ENCODE assay signal across 19 cellular contexts in the genomic region with DNA sequence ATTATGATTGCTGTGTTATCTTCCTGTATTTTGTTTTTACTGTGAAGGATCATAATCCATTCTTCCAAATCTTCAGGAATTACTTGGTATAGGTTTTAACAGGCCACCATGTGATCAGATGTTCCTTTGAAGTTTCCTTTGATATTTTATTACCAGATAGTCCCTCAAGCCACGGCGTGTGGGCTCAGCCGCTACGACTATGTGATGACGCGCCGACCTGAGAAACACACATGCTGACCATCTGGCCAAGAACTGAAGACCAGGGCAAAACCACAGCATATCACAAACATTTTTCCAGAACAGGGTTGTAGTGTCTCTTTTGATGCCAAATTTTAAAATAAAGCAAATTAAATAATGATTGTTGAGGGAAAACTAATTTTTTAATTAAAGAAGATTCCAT. TPM values are rescaled to one million over a fixed set of nuclear protein-coding genes. Genes with fewer than 3 reads are reported as not detected.
DNase-seq lines count a peak whose midpoint lies in the region; TF ChIP-seq lines count a peak whose summit lies in the region.
"Had no signal": no experiment of that assay in that cellular context is flagged by ENCODE, and none has a peak within 500 bp of the region (broad histone marks: within the 10 kb centered on the region; RNA-seq: fewer than 3 reads in every experiment).

No MANE protein-coding gene starts in this region.

- H3K18ac ChIP-seq in mesenchymal stem cell (ENCODE audit: low read depth in 1 of 2, low read length in 2 of 2) = no peak overlapping the region

- POLR2A ChIA-PET in SK-N-SH (lab: Yijun Ruan, JAX) (interaction anchor here (0.7 kb wide), 1 partner anchor 7 kb away, joined by 3 read pairs; no protein-coding TSS in a partner anchor), MCF 10A (lab: Yijun Ruan, JAX) (no interaction called here)

- H3K79me2 ChIP-seq in SK-N-SH (ENCODE audit: insufficient read depth) = peaks cover 45% of the 10 kb centered on the region

- H3K79me1 ChIP-seq in mesenchymal stem cell (replicated peaks; ENCODE audit: low read length, poor library complexity, severe bottlenecking) = peaks cover 34% of the 10 kb centered on the region

- H3K27ac Mint-ChIP-seq in MCF 10A (ENCODE audit: low read depth, unreplicated experiment) = no peak overlapping the region

- no peak overlapping the region for H3K27ac ChIP-seq in SK-N-SH (ENCODE audit: low read depth in 2 of 2, low read length in 1 of 2)
- H3K27ac ChIP-seq in mesenchymal stem cell (ENCODE audit: low read length, poor library complexity, severe bottlenecking) = no peak overlapping the region
- H3K27ac ChIP-seq in tibial nerve = no peak overlapping the region
- H3K27ac ChIP-seq: BLaER1 had no signal

- H3K4me3 Mint-ChIP-seq in MCF 10A (ENCODE audit: unreplicated experiment) = no peak overlapping the region
- H3K4me3 Mint-ChIP-seq: CD8-positive, alpha-beta memory T cell had no signal

- CTCF ChIA-PET in SK-N-SH (lab: Yijun Ruan, JAX) = no interaction called here
- CTCF ChIA-PET in MCF 10A (lab: Yijun Ruan, JAX) = no interaction called here

- H2BK5ac ChIP-seq in mesenchymal stem cell (ENCODE audit: low read depth, low read length, poor library complexity, severe bottlenecking) = no peak overlapping the region

- H3F3A ChIP-seq in SK-N-SH (replicated peaks; ENCODE audit: insufficient read depth) = no peaks in the 10 kb centered on the region

- no peak overlapping the region for H3K4me2 ChIP-seq in SK-N-SH
- no peak overlapping the region for H3K4me2 ChIP-seq in mesenchymal stem cell (ENCODE audit: low read length, poor library complexity, severe bottlenecking)
- H3K4me2 ChIP-seq: BLaER1 had no signal

- H4K20me1 ChIP-seq in SK-N-SH (ENCODE audit: insufficient read depth) = no peaks in the 10 kb centered on the region; the same call in 1 of the 2 replicates

- 94% methylated on average over 7 of the region's 7 CpGs for WGBS in SK-N-SH (ENCODE audit: low lambda C conversion rate)
- 94% methylated on average over 7 of the region's 7 CpGs for WGBS in mesenchymal stem cell
- WGBS in tibial nerve, 2 donors = 78 to 83% methylated on average over 7 of the region's 7 CpGs

- no TSS peak for BruUV-seq in MCF 10A (replicated peaks; lab: Mats Ljungman, UMichigan)

- H3K14ac ChIP-seq in mesenchymal stem cell (ENCODE audit: low read length in 2 of 2) = no peak overlapping the region

- peaks cover 61% of the 10 kb centered on the region for H3K36me3 Mint-ChIP-seq in MCF 10A (ENCODE audit: insufficient read depth, unreplicated experiment)

- no peak overlapping the region for H3K4ac ChIP-seq in mesenchymal stem cell (ENCODE audit: low read depth in 1 of 2, low read length in 2 of 2)

- H3K9me3 ChIP-seq in SK-N-SH = no peaks in the 10 kb centered on the region
- no peaks in the 10 kb centered on the region for H3K9me3 ChIP-seq in mesenchymal stem cell (ENCODE audit: control insufficient read depth, low read length)
- peaks cover 0 to 6% (median 0%) of the 10 kb centered on the region in 4 donors for H3K9me3 ChIP-seq in tibial nerve

- H3K4me3 ChIP-seq in SK-N-SH (ENCODE audit: low read depth in 2 of 2, low read length in 1 of 2) (no peak overlapping the region), mesenchymal stem cell (ENCODE audit: insufficient read depth in 1 of 2, low read depth in 1 of 2, low read length in 2 of 2) (no peak overlapping the region), tibial nerve (no peak overlapping the region)
- H3K4me3 ChIP-seq: BLaER1 had no signal

- H3K27me3 ChIP-seq in SK-N-SH (ENCODE audit: insufficient read depth) (no peaks in the 10 kb centered on the region), mesenchymal stem cell (ENCODE audit: control insufficient read depth in 1 of 2, insufficient read depth in 1 of 2, low read length in 2 of 2) (no peaks in the 10 kb centered on the region), tibial nerve (no peaks in the 10 kb centered on the region)
- H3K27me3 ChIP-seq: BLaER1 had no signal

- H3K9ac ChIP-seq in SK-N-SH (no peak overlapping the region), mesenchymal stem cell (ENCODE audit: low read length) (no peak overlapping the region)
- H3K9ac ChIP-seq: BLaER1 had no signal

- H4K8ac ChIP-seq in mesenchymal stem cell (ENCODE audit: low read length) = no peak overlapping the region

- no peak overlapping the region for H2AFZ ChIP-seq in SK-N-SH (ENCODE audit: low read depth)
- H2AFZ ChIP-seq in mesenchymal stem cell (ENCODE audit: low read depth, low read length) = no peak overlapping the region

- H3K4me1 ChIP-seq in SK-N-SH (ENCODE audit: control insufficient read depth in 1 of 2, insufficient read depth in 2 of 2, low read depth in 1 of 2, low read length in 1 of 2) = peaks cover 0 to 5% of the 10 kb centered on the region in 2 experiments; a peak in 1 of 4 replicates
- H3K4me1 ChIP-seq in mesenchymal stem cell (ENCODE audit: control insufficient read depth, insufficient read depth, low read depth, low read length) = peaks cover 6% of the 10 kb centered on the region
- no peaks in the 10 kb centered on the region for H3K4me1 ChIP-seq in tibial nerve
- H3K4me1 ChIP-seq: BLaER1 had no signal

- no peaks in the 10 kb centered on the region for H3K9me3 Mint-ChIP-seq in MCF 10A (ENCODE audit: unreplicated experiment)
- H3K9me3 Mint-ChIP-seq: CD8-positive, alpha-beta memory T cell had no signal

- H2BK15ac ChIP-seq in mesenchymal stem cell (ENCODE audit: low read depth, poor library complexity, severe bottlenecking) = no peak overlapping the region

- H3K9me2 ChIP-seq in SK-N-SH = no peaks in the 10 kb centered on the region

- H2AK5ac ChIP-seq in mesenchymal stem cell (ENCODE audit: low read length, severe bottlenecking) = no peak overlapping the region

- H4K91ac ChIP-seq in mesenchymal stem cell (ENCODE audit: low read length) = no peak overlapping the region

- TF ChIP-seq CTCF in SK-N-SH (IDR thresholded peaks at IDR 0.05) (no peak), tibial nerve (IDR thresholded peaks at IDR 0.05) (no peak), MCF 10A (IDR thresholded peaks at IDR 0.05; ENCODE audit: unreplicated experiment) (no peak)

- TF ChIP-seq RAD21 in SK-N-SH (IDR thresholded peaks at IDR 0.05; ENCODE audit: low read length) = no peak

- intact Hi-C loops in MCF 10A (cut with micrococcal nuclease) = no loop called here

- no peak for TF ChIP-seq POLR2A in tibial nerve (IDR thresholded peaks at IDR 0.05)

- no peak overlapping the region for H2BK12ac ChIP-seq in mesenchymal stem cell (ENCODE audit: low read length in 2 of 2)

- DNase-seq in ELR (ENCODE audit: low read depth) = peak; percentile 83
- DNase-seq in SK-N-SH = no peak
- peak; percentile 40 for DNase-seq in fibroblast of gingiva (ENCODE audit: low read depth)
- DNase-seq in mesenchymal stem cell = peak; percentile 57
- no peak for DNase-seq in tibial nerve (ENCODE audit: low spot score in 2 of 2)
- DNase-seq in MCF 10A (ENCODE audit: unreplicated experiment) = no peak
- DNase-seq in SHP77 treated with DMSO at 0.1 percent for 48 hours (lab: John Stamatoyannopoulos, UW) = no peak
- no peak for DNase-seq in NOMO-1 (lab: John Stamatoyannopoulos, UW; ENCODE audit: unreplicated experiment in 2 of 2)
- DNase-seq: ACHN; CD8-positive, alpha-beta memory T cell; H7; Karpas-422; NCI-H1105 treated with DMSO at 0.1 percent for 48 hours; NCI-H1930; NCI-H2171; NCI-H446 treated with DMSO at 0.1 percent for 48 hours; NCI-H774; SHP77 had no signal

- H3K36me3 ChIP-seq in SK-N-SH (replicated peaks in 1 of 2; ENCODE audit: control insufficient read depth in 1 of 2, insufficient read depth in 2 of 2, low read length in 1 of 2) = peaks cover 17 to 38% of the 10 kb centered on the region in 2 experiments
- H3K36me3 ChIP-seq in mesenchymal stem cell (ENCODE audit: control insufficient read depth in 1 of 2, insufficient read depth in 2 of 2, low read depth in 1 of 2, low read length in 2 of 2) = peaks cover 22 to 83% of the 10 kb centered on the region in 2 experiments
- peaks cover 0 to 58% (median 2%) of the 10 kb centered on the region in 3 donors for H3K36me3 ChIP-seq in tibial nerve

- TF ChIP-seq EP300 in SK-N-SH (IDR thresholded peaks at IDR 0.05; ENCODE audit: borderline replicate concordance in 1 of 2, low read depth in 1 of 2, low read length in 1 of 2) (no peak), tibial nerve (IDR thresholded peaks at IDR 0.05) (no peak)

- no peak overlapping the region for H2BK120ac ChIP-seq in mesenchymal stem cell (ENCODE audit: low read depth, low read length)

- no peak overlapping the region for H3K23ac ChIP-seq in mesenchymal stem cell (ENCODE audit: low read length in 2 of 2)

- H3K27me3 Mint-ChIP-seq in MCF 10A (ENCODE audit: insufficient read depth, unreplicated experiment) = no peaks in the 10 kb centered on the region
- H3K27me3 Mint-ChIP-seq: CD8-positive, alpha-beta memory T cell had no signal

- H3K4me1 Mint-ChIP-seq in MCF 10A (ENCODE audit: insufficient read depth, unreplicated experiment) = no peaks in the 10 kb centered on the region

TF ChIP-seq in SK-N-SH, 30 proteins besides CTCF, POLR2A, EP300 and RAD21:
- TF ChIP-seq TCF12 (IDR thresholded peaks at IDR 0.05) (peak; percentile 43; the same call in 1 of the 2 replicates), SMC3 (IDR thresholded peaks at IDR 0.05; ENCODE audit: low read depth, low read length) (no peak)

RNA-seq across cellular contexts. Expression of a gene that starts 47.3 kb away (rescaled TPM):
- 5.6 and 5.7 TPM in 2 replicates for polyA plus RNA-seq in SK-N-SH (2012; rRNA removed)
- 5.4 and 5.9 TPM in 2 replicates for polyA plus RNA-seq in SK-N-SH (2012; cell fraction: cytosol; rRNA removed)
- 22.8 and 27.5 TPM in 2 replicates for polyA plus RNA-seq in SK-N-SH (2012; cell fraction: nucleus; rRNA removed)
- polyA plus RNA-seq in mesenchymal stem cell (2013, experiment 1 of 2) = 24.1 TPM
- 23.5 TPM for polyA plus RNA-seq in mesenchymal stem cell (2013, experiment 2 of 2)
- total RNA-seq in tibial nerve = 10 to 100 TPM; 15.3 to 45.8 (median 25.8) TPM
- 23.3 and 28.2 TPM in 2 replicates for total RNA-seq in MCF 10A (2022)

RNA-seq across cellular contexts. Expression of a gene that starts 53.4 kb away (rescaled TPM):
- 33.7 and 36.9 TPM in 2 replicates for polyA plus RNA-seq in SK-N-SH (2012; rRNA removed)
- 59.8 and 68.6 TPM in 2 replicates for polyA plus RNA-seq in SK-N-SH (2012; cell fraction: cytosol; rRNA removed)
- 15.8 and 26.7 TPM in 2 replicates for polyA plus RNA-seq in SK-N-SH (2012; cell fraction: nucleus; rRNA removed)
- polyA plus RNA-seq in mesenchymal stem cell (2013, experiment 1 of 2) = 102 TPM
- 105 TPM for polyA plus RNA-seq in mesenchymal stem cell (2013, experiment 2 of 2)
- 10 to 100 TPM; 60.9 to 78.1 (median 68.2) TPM for total RNA-seq in tibial nerve
- 271 and 348 TPM in 2 replicates for total RNA-seq in MCF 10A (2022)

Comparison
In these comparisons a context has a peak if more than half of its experiments do, and no peak if none do; other contexts are left out.
1. DNase-seq: peak in ELR (single experiment), fibroblast of gingiva (single experiment) and mesenchymal stem cell (single experiment); none in SK-N-SH (single experiment), tibial nerve (0 of 2), MCF 10A (single experiment), SHP77 treated with DMSO at 0.1 percent for 48 hours (single experiment) and NOMO-1 (0 of 2).